Comparison of ENCODE assay signal across 14 cellular contexts in genomic region chr21:41559658-41560599, GRCh38.
DNase-seq lines count a peak whose midpoint lies in the region; ATAC-seq, FAIRE-seq and TF ChIP-seq lines count a peak whose summit lies in the region.
"Had no signal": no experiment of that assay in that cellular context is flagged by ENCODE, and none has a peak within 500 bp of the region (broad histone marks: within the 10 kb centered on the region; RNA-seq: fewer than 3 reads in every experiment).

No MANE protein-coding gene starts in this region.

- ATAC-seq in GM19023 (IDR thresholded peaks at IDR 0.05; ENCODE audit: unreplicated experiment) (peak; percentile 64), HG03175 (IDR thresholded peaks at IDR 0.05; ENCODE audit: unreplicated experiment) (no peak), GM21360 (IDR thresholded peaks at IDR 0.05; ENCODE audit: unreplicated experiment) (no peak), HG03457 (IDR thresholded peaks at IDR 0.05; ENCODE audit: unreplicated experiment) (no peak)
- ATAC-seq: HCT116 had no signal

- peak; percentile 83 for FAIRE-seq in RCC 7860 (lab: Jason Lieb, UNC)
- FAIRE-seq: islet of Langerhans had no signal

- peak overlapping the region; percentile 15; the same call in 1 of the 2 replicates for H3K27ac ChIP-seq in C4-2B
- H3K27ac ChIP-seq: thoracic aorta had no signal

- no peak for TF ChIP-seq CTCF in C4-2B (conservative IDR thresholded peaks at IDR 0.05)

- DNase-seq in RCC 7860 (ENCODE audit: low spot score) (peak; percentile 70), kidney tubule cell (ENCODE audit: low spot score) (peak; percentile 33), amygdala (lab: John Stamatoyannopoulos, UW) (no peak)
- DNase-seq: activated CD4-positive, alpha-beta T cell treated with anti-CD3 and anti-CD28 coated beads for 48 hours; Calu3; stimulated activated CD4-positive, alpha-beta T cell treated with anti-CD3 and anti-CD28 coated beads, Interleukin-4, amount 100 ng/mL, for 4 hours had no signal

Comparison
In these comparisons a context has a peak if more than half of its experiments do, and no peak if none do; other contexts are left out.
1. DNase-seq: peak in RCC 7860 (single experiment) and kidney tubule cell (single experiment); none in amygdala (0 of 56).